ENCODE assay signal across 12 cellular contexts in the genomic region with DNA sequence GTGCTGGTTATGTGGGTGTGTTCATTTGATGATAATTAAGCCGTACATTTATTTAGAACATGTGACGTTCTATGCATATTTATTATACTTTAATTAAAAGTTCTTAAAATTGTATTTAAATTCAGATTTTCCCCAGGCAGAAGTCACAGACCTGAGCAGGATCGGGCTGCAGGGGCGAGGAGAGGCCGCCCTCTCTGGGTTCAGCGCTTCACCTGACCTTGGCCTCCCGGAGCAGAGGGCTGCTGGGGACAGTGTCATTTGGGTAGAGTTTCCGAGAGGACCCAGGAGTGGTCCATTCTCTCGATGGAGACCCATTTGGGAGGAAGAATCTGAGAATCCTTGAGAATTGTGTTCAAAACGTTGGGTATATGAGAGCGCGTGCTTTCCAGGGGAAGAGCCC.
"Had no signal": no experiment of that assay in that cellular context is flagged by ENCODE, and none has a peak within 500 bp of the region (broad histone marks: within the 10 kb centered on the region; RNA-seq: fewer than 3 reads in every experiment).

No MANE protein-coding gene starts in this region.

- H3K4me1 ChIP-seq: left lung had no signal

- H3K27ac ChIP-seq: body of pancreas, left lung, tibial nerve had no signal

- DNase-seq: activated B cell treated with CpG ODN at 0.5 μM for 24 hours; activated CD4-positive, alpha-beta T cell treated with anti-CD3 and anti-CD28 coated beads, Interleukin-2, amount 10 ng/mL, durations not matched to agents 24 days and 14 days; activated naive CD4-positive, alpha-beta T cell treated with anti-CD3 and anti-CD28 coated beads, Interleukin-2, amount 50 U/mL, for 16 hours; body of pancreas; left lung; mesendoderm; right cardiac atrium; small intestine; T-helper 17 cell had no signal

- H3K9me3 Mint-ChIP-seq: activated B cell treated with CpG ODN at 0.5 μM for 24 hours; dendritic cell treated with granulocyte-macrophage colony-stimulating factor and Interleukin-4, amounts not matched to agents 40 ng/mL and 50 ng/mL, for 4 days; stimulated activated effector memory CD8-positive, alpha-beta T cell treated with anti-CD3 and anti-CD28 coated beads, Interleukin-12 subunit alpha, Interleukin-12 subunit beta, amount 100 ng/mL, for 72 hours had no signal

- H3K27ac Mint-ChIP-seq: activated B cell treated with CpG ODN at 0.5 μM for 24 hours; activated CD4-positive, alpha-beta T cell treated with anti-CD3 and anti-CD28 coated beads, Interleukin-2, amount 10 ng/mL, durations not matched to agents 24 days and 14 days; dendritic cell treated with granulocyte-macrophage colony-stimulating factor and Interleukin-4, amounts not matched to agents 40 ng/mL and 50 ng/mL, for 4 days; stimulated activated effector memory CD8-positive, alpha-beta T cell treated with anti-CD3 and anti-CD28 coated beads, Interleukin-12 subunit alpha, Interleukin-12 subunit beta, amount 100 ng/mL, for 72 hours; T-helper 17 cell had no signal

- H3K36me3 Mint-ChIP-seq: stimulated activated effector memory CD8-positive, alpha-beta T cell treated with anti-CD3 and anti-CD28 coated beads, Interleukin-12 subunit alpha, Interleukin-12 subunit beta, amount 100 ng/mL, for 72 hours had no signal

- H3K4me1 Mint-ChIP-seq: activated CD4-positive, alpha-beta T cell treated with anti-CD3 and anti-CD28 coated beads, Interleukin-2, amount 10 ng/mL, durations not matched to agents 24 days and 14 days had no signal

- H3K9me3 ChIP-seq: body of pancreas, left lung had no signal

- H3K36me3 ChIP-seq: left lung, tibial nerve had no signal

- ATAC-seq: body of pancreas, left lung, T-helper 17 cell had no signal

- H3K4me3 ChIP-seq: body of pancreas, left lung, tibial nerve had no signal

- H3K4me3 Mint-ChIP-seq: activated B cell treated with CpG ODN at 0.5 μM for 24 hours; activated CD4-positive, alpha-beta T cell treated with anti-CD3 and anti-CD28 coated beads, Interleukin-2, amount 10 ng/mL, durations not matched to agents 24 days and 14 days; dendritic cell treated with granulocyte-macrophage colony-stimulating factor and Interleukin-4, amounts not matched to agents 40 ng/mL and 50 ng/mL, for 4 days; stimulated activated effector memory CD8-positive, alpha-beta T cell treated with anti-CD3 and anti-CD28 coated beads, Interleukin-12 subunit alpha, Interleukin-12 subunit beta, amount 100 ng/mL, for 72 hours; T-helper 17 cell had no signal

- H3K27me3 ChIP-seq: body of pancreas had no signal
